29 cellular contexts compared by ENCODE assay signal in genomic region chr16:14140916-14141315, GRCh38.
"Had no signal": no experiment of that assay in that cellular context is flagged by ENCODE, and none has a peak within 500 bp of the region (broad histone marks: within the 10 kb centered on the region; RNA-seq: fewer than 3 reads in every experiment).

No MANE protein-coding gene starts in this region.

- ATAC-seq: effector memory CD8-positive, alpha-beta T cell; foreskin keratinocyte; gastroesophageal sphincter; heart right ventricle; left colon; left ventricle myocardium superior; natural killer cell; psoas muscle; right lobe of liver; stimulated activated naive B cell treated with anti-CD40 and anti-IgM and Interleukin-4, amounts not matched to agents 10 μg/mL and 1 μg/mL and 100 μg/mL, for 72 hours had no signal

- H3K27ac Mint-ChIP-seq: effector memory CD8-positive, alpha-beta T cell; memory B cell; natural killer cell; stimulated activated naive CD8-positive, alpha-beta T cell treated with anti-CD3 and anti-CD28 coated beads, Interleukin-15, Interleukin-2, amounts not matched to agents 100 ng/mL and 50 ng/mL, for 24 hours had no signal

- H3K9me3 Mint-ChIP-seq: effector memory CD8-positive, alpha-beta T cell; memory B cell; natural killer cell; stimulated activated naive B cell treated with anti-CD40 and anti-IgM and Interleukin-4, amounts not matched to agents 10 μg/mL and 1 μg/mL and 100 μg/mL, for 72 hours; stimulated activated naive CD8-positive, alpha-beta T cell treated with anti-CD3 and anti-CD28 coated beads, Interleukin-15, Interleukin-2, amounts not matched to agents 100 ng/mL and 50 ng/mL, for 24 hours had no signal

- H3K36me3 ChIP-seq: ovary, thoracic aorta, uterus had no signal

- H3K27me3 Mint-ChIP-seq: effector memory CD8-positive, alpha-beta T cell; memory B cell; stimulated activated naive B cell treated with anti-CD40 and anti-IgM and Interleukin-4, amounts not matched to agents 10 μg/mL and 1 μg/mL and 100 μg/mL, for 72 hours; stimulated activated naive CD8-positive, alpha-beta T cell treated with anti-CD3 and anti-CD28 coated beads, Interleukin-15, Interleukin-2, amounts not matched to agents 100 ng/mL and 50 ng/mL, for 24 hours had no signal

- H3K4me1 ChIP-seq: psoas muscle, right lobe of liver, tibial nerve, upper lobe of left lung, uterus had no signal

- H3K27ac ChIP-seq: coronary artery, foreskin keratinocyte, heart right ventricle, ovary, psoas muscle, right lobe of liver, thoracic aorta, tibial nerve, upper lobe of left lung, uterus had no signal

- H3K4me3 ChIP-seq: coronary artery, gastroesophageal sphincter, heart right ventricle, lung, ovary, psoas muscle, right lobe of liver, thoracic aorta, tibial nerve, upper lobe of left lung, uterus had no signal

- H3K4me3 Mint-ChIP-seq: effector memory CD8-positive, alpha-beta T cell; memory B cell; natural killer cell; stimulated activated naive B cell treated with anti-CD40 and anti-IgM and Interleukin-4, amounts not matched to agents 10 μg/mL and 1 μg/mL and 100 μg/mL, for 72 hours; stimulated activated naive CD8-positive, alpha-beta T cell treated with anti-CD3 and anti-CD28 coated beads, Interleukin-15, Interleukin-2, amounts not matched to agents 100 ng/mL and 50 ng/mL, for 24 hours had no signal

- DNase-seq: dermis blood vessel endothelial cell; effector memory CD8-positive, alpha-beta T cell; foreskin keratinocyte; heart right ventricle; hippocampal formation; islet precursor cell; kidney glomerular epithelial cell; left colon; left ventricle myocardium superior; natural killer cell; occipital lobe; ovary; posterior cingulate gyrus; psoas muscle; retina; right lobe of liver; small intestine; stimulated activated CD4-positive, alpha-beta T cell treated with anti-CD3 and anti-CD28 coated beads, Interleukin-15, amount 100 ng/mL, for 24 hours; stimulated activated CD4-positive, alpha-beta T cell treated with anti-CD3 and anti-CD28 coated beads, Interleukin-2, amount 100 ng/mL, for 48 hours; stimulated activated naive B cell treated with anti-CD40 and anti-IgM and Interleukin-4, amounts not matched to agents 10 μg/mL and 1 μg/mL and 100 μg/mL, for 72 hours; upper lobe of left lung; uterus had no signal

- H3K27me3 ChIP-seq: foreskin keratinocyte, gastroesophageal sphincter, heart right ventricle, ovary, right lobe of liver, tibial nerve, upper lobe of left lung, uterus had no signal

- H3K9me3 ChIP-seq: gastroesophageal sphincter, ovary, psoas muscle, right lobe of liver, upper lobe of left lung, uterus had no signal

- H3K36me3 Mint-ChIP-seq: natural killer cell had no signal
